In genomic region chr12:67483871-67484554, GRCh38 we compare ENCODE assay signal across 11 cellular contexts.
DNase-seq lines count a peak whose midpoint lies in the region; ATAC-seq and TF ChIP-seq lines count a peak whose summit lies in the region.
"Had no signal": no experiment of that assay in that cellular context is flagged by ENCODE, and none has a peak within 500 bp of the region (broad histone marks: within the 10 kb centered on the region; RNA-seq: fewer than 3 reads in every experiment).

No MANE protein-coding gene starts in this region.

- no peak overlapping the region for H3K27ac Mint-ChIP-seq in activated naive CD4-positive, alpha-beta T cell treated with anti-CD3 and anti-CD28 coated beads, Interleukin-2, amount 50 U/mL, for 72 hours
- H3K27ac Mint-ChIP-seq in activated naive CD8-positive, alpha-beta T cell treated with anti-CD3 and anti-CD28 coated beads, Interleukin-2, amount 10 ng/mL, durations not matched to agents 7 days and 5 days = peak overlapping the region; percentile 78
- H3K27ac Mint-ChIP-seq in stimulated activated naive B cell treated with anti-CD40 and anti-IgM and Interleukin-4, amounts not matched to agents 10 μg/mL and 1 μg/mL and 100 μg/mL, for 72 hours = no peak overlapping the region

- H3K4me3 Mint-ChIP-seq in activated naive CD8-positive, alpha-beta T cell treated with anti-CD3 and anti-CD28 coated beads, Interleukin-2, amount 10 ng/mL, durations not matched to agents 7 days and 5 days = no peak overlapping the region
- no peak overlapping the region for H3K4me3 Mint-ChIP-seq in stimulated activated naive B cell treated with anti-CD40 and anti-IgM and Interleukin-4, amounts not matched to agents 10 μg/mL and 1 μg/mL and 100 μg/mL, for 72 hours
- H3K4me3 Mint-ChIP-seq: CD14-positive monocyte had no signal

- H3K36me3 Mint-ChIP-seq in activated naive CD4-positive, alpha-beta T cell treated with anti-CD3 and anti-CD28 coated beads, Interleukin-2, amount 50 U/mL, for 72 hours = peaks cover 9 to 17% of the 10 kb centered on the region in 2 donors
- peaks cover 5% of the 10 kb centered on the region for H3K36me3 Mint-ChIP-seq in activated naive CD8-positive, alpha-beta T cell treated with anti-CD3 and anti-CD28 coated beads, Interleukin-2, amount 10 ng/mL, durations not matched to agents 7 days and 5 days
- peaks cover 5 to 8% of the 10 kb centered on the region in 2 donors for H3K36me3 Mint-ChIP-seq in stimulated activated naive B cell treated with anti-CD40 and anti-IgM and Interleukin-4, amounts not matched to agents 10 μg/mL and 1 μg/mL and 100 μg/mL, for 72 hours

- WGBS in suprapubic skin = 32% methylated on average over 3 of the region's 3 CpGs
- WGBS in lower leg skin, 2 donors = 47% methylated on average over 3 of the region's 3 CpGs

- H3K27me3 Mint-ChIP-seq in activated naive CD8-positive, alpha-beta T cell treated with anti-CD3 and anti-CD28 coated beads, Interleukin-2, amount 10 ng/mL, durations not matched to agents 7 days and 5 days = no peaks in the 10 kb centered on the region
- H3K27me3 Mint-ChIP-seq in stimulated activated naive B cell treated with anti-CD40 and anti-IgM and Interleukin-4, amounts not matched to agents 10 μg/mL and 1 μg/mL and 100 μg/mL, for 72 hours = peaks cover 0 to under 1% of the 10 kb centered on the region in 2 donors

- TF ChIP-seq CTCF in A673 (conservative IDR thresholded peaks at IDR 0.05; ENCODE audit: low read depth, low read length) (no peak), suprapubic skin (IDR thresholded peaks at IDR 0.05) (no peak), lower leg skin (IDR thresholded peaks at IDR 0.05) (no peak)

- peaks cover 23% of the 10 kb centered on the region for H3K4me1 Mint-ChIP-seq in activated naive CD8-positive, alpha-beta T cell treated with anti-CD3 and anti-CD28 coated beads, Interleukin-2, amount 10 ng/mL, durations not matched to agents 7 days and 5 days
- H3K4me1 Mint-ChIP-seq in stimulated activated naive B cell treated with anti-CD40 and anti-IgM and Interleukin-4, amounts not matched to agents 10 μg/mL and 1 μg/mL and 100 μg/mL, for 72 hours = peaks cover 19 to 30% of the 10 kb centered on the region in 2 donors

- no peak for TF ChIP-seq EP300 in suprapubic skin (IDR thresholded peaks at IDR 0.05)

- DNase-seq in activated naive CD4-positive, alpha-beta T cell treated with anti-CD3 and anti-CD28 coated beads, Interleukin-2, amount 50 U/mL, for 72 hours (ENCODE audit: low spot score in 2 of 2) = peak in 1 of 2 donors; percentile 3
- DNase-seq in activated naive CD4-positive, alpha-beta T cell treated with anti-CD3 and anti-CD28 coated beads, Interleukin-2, amount 50 U/mL, for 16 hours = no peak
- no peak for DNase-seq in activated naive CD8-positive, alpha-beta T cell treated with anti-CD3 and anti-CD28 coated beads, Interleukin-2, amount 10 ng/mL, durations not matched to agents 7 days and 5 days
- DNase-seq in stimulated activated naive B cell treated with anti-CD40 and anti-IgM and Interleukin-4, amounts not matched to agents 10 μg/mL and 1 μg/mL and 100 μg/mL, for 72 hours = no peak
- DNase-seq in A673 (ENCODE audit: low spot score) = no peak
- no peak for DNase-seq in suprapubic skin (ENCODE audit: low spot score in 2 of 2)
- no peak for DNase-seq in lower leg skin (ENCODE audit: low spot score in 2 of 2)
- DNase-seq: NCI-H1694 had no signal

- no peaks in the 10 kb centered on the region for H3K36me3 ChIP-seq in A673 (ENCODE audit: insufficient read depth, low read length, poor library complexity, severe bottlenecking)
- H3K36me3 ChIP-seq in suprapubic skin = no peaks in the 10 kb centered on the region
- H3K36me3 ChIP-seq: vagina had no signal

- H3K27me3 ChIP-seq in A673 (replicated peaks; ENCODE audit: insufficient read depth, low read depth, low read length, poor library complexity) = no peaks in the 10 kb centered on the region
- H3K27me3 ChIP-seq in suprapubic skin = no peaks in the 10 kb centered on the region
- H3K27me3 ChIP-seq: vagina had no signal

- H3K27ac ChIP-seq in A673 (ENCODE audit: low read depth, low read length, poor library complexity, severe bottlenecking) (no peak overlapping the region), suprapubic skin (no peak overlapping the region)
- H3K27ac ChIP-seq: vagina had no signal

- POLR2A ChIA-PET in activated naive CD8-positive, alpha-beta T cell treated with anti-CD3 and anti-CD28 coated beads, Interleukin-2, amount 10 ng/mL, durations not matched to agents 7 days and 5 days (lab: Charles Lee) = interaction anchor here (0.6 to 2.3 kb wide), 5 partner anchors 32 to 823 kb away, joined by 3 to 11 read pairs (median 4); partner anchors contain the start of gene CAND1
- POLR2A ChIA-PET in A673 (lab: Charles Lee; ENCODE audit: low non-redundant PET) = no interaction called here

- H3K4me3 ChIP-seq in A673 (ENCODE audit: low read depth, low read length, poor library complexity, severe bottlenecking) = no peak overlapping the region
- no peak overlapping the region for H3K4me3 ChIP-seq in suprapubic skin
- no peak overlapping the region for H3K4me3 ChIP-seq in lower leg skin (ENCODE audit: low read depth, poor library complexity, severe bottlenecking)
- H3K4me3 ChIP-seq: vagina had no signal

- peak; percentile 47 to 70 for ATAC-seq in activated naive CD4-positive, alpha-beta T cell treated with anti-CD3 and anti-CD28 coated beads, Interleukin-2, amount 50 U/mL, for 72 hours
- peak; percentile 31 for ATAC-seq in HG02938 (IDR thresholded peaks at IDR 0.05; ENCODE audit: unreplicated experiment)
- peak; percentile 11 for ATAC-seq in activated naive CD8-positive, alpha-beta T cell treated with anti-CD3 and anti-CD28 coated beads, Interleukin-2, amount 10 ng/mL, durations not matched to agents 7 days and 5 days (ENCODE audit: low read depth)
- ATAC-seq in stimulated activated naive B cell treated with anti-CD40 and anti-IgM and Interleukin-4, amounts not matched to agents 10 μg/mL and 1 μg/mL and 100 μg/mL, for 72 hours (replicated peaks) = peak; percentile 48 to 52

- intact Hi-C loops in A673 (cut with micrococcal nuclease; ENCODE audit: unreplicated experiment) = no loop called here
- intact Hi-C loops in lower leg skin (cut with DNase I; ENCODE audit: low total_unique reads) = no loop called here

- H3K4me1 ChIP-seq in A673 (ENCODE audit: insufficient read depth, low read length, poor library complexity, severe bottlenecking) (no peaks in the 10 kb centered on the region), suprapubic skin (peaks cover 12% of the 10 kb centered on the region)
- H3K4me1 ChIP-seq: vagina had no signal

- H3K9me3 ChIP-seq in A673 (ENCODE audit: low read depth, low read length, poor library complexity, severe bottlenecking) (peaks cover 9% of the 10 kb centered on the region), suprapubic skin (peaks cover 7% of the 10 kb centered on the region)
- H3K9me3 ChIP-seq: vagina had no signal

- CTCF ChIA-PET in A673 (lab: Charles Lee) = interaction anchor here (0.6 kb wide), 1 partner anchor 127 kb away, joined by 4 read pairs; no protein-coding TSS in a partner anchor

- BruUV-seq in A673 (replicated peaks; lab: Mats Ljungman, UMichigan) = no TSS peak

- H3K9me3 Mint-ChIP-seq in activated naive CD4-positive, alpha-beta T cell treated with anti-CD3 and anti-CD28 coated beads, Interleukin-2, amount 50 U/mL, for 72 hours = peaks cover 2% of the 10 kb centered on the region in 2 donors
- H3K9me3 Mint-ChIP-seq in activated naive CD8-positive, alpha-beta T cell treated with anti-CD3 and anti-CD28 coated beads, Interleukin-2, amount 10 ng/mL, durations not matched to agents 7 days and 5 days = peaks cover 7% of the 10 kb centered on the region
- H3K9me3 Mint-ChIP-seq in stimulated activated naive B cell treated with anti-CD40 and anti-IgM and Interleukin-4, amounts not matched to agents 10 μg/mL and 1 μg/mL and 100 μg/mL, for 72 hours = peaks cover 11 to 13% of the 10 kb centered on the region in 2 donors

- TF ChIP-seq POLR2A in suprapubic skin (IDR thresholded peaks at IDR 0.05) (no peak), lower leg skin (IDR thresholded peaks at IDR 0.05) (no peak)
